14 cellular contexts compared by ENCODE assay signal in genomic region chr13:76516013-76516412, GRCh38.
DNase-seq lines count a peak whose midpoint lies in the region; ATAC-seq and TF ChIP-seq lines count a peak whose summit lies in the region.
"Had no signal": no experiment of that assay in that cellular context is flagged by ENCODE, and none has a peak within 500 bp of the region (broad histone marks: within the 10 kb centered on the region; RNA-seq: fewer than 3 reads in every experiment).

No MANE protein-coding gene starts in this region.

- peaks cover 30% of the 10 kb centered on the region for H3K4me1 Mint-ChIP-seq in WTC11
- no peaks in the 10 kb centered on the region for H3K4me1 Mint-ChIP-seq in activated CD8-positive, alpha-beta memory T cell treated with anti-CD3 and anti-CD28 coated beads, Interleukin-2, amount 10 ng/mL, durations not matched to agents 7 days and 5 days
- H3K4me1 Mint-ChIP-seq: activated naive CD4-positive, alpha-beta T cell treated with anti-CD3 and anti-CD28 coated beads, Interleukin-2, amount 50 U/mL, for 24 hours had no signal

- TF ChIP-seq CTCF in HFF-Myc (IDR thresholded peaks at IDR 0.05; ENCODE audit: low read depth, low read length, missing control alignments) (no peak), WTC11 (IDR thresholded peaks at IDR 0.05) (no peak), fibroblast of villous mesenchyme (IDR thresholded peaks at IDR 0.05; ENCODE audit: insufficient read depth, low read depth, low read length) (no peak)

- H3K4me3 ChIP-seq in HFF-Myc (replicated peaks; ENCODE audit: low read depth, low read length) (no peak overlapping the region), fibroblast of villous mesenchyme (ENCODE audit: low read depth, low read length) (no peak overlapping the region)
- H3K4me3 ChIP-seq: heart right ventricle, left ventricle myocardium inferior, spleen, testis had no signal

- H3K36me3 Mint-ChIP-seq in WTC11: no peaks in the 10 kb centered on the region
- no peaks in the 10 kb centered on the region for H3K36me3 Mint-ChIP-seq in activated CD8-positive, alpha-beta memory T cell treated with anti-CD3 and anti-CD28 coated beads, Interleukin-2, amount 10 ng/mL, durations not matched to agents 7 days and 5 days
- H3K36me3 Mint-ChIP-seq: activated naive CD4-positive, alpha-beta T cell treated with anti-CD3 and anti-CD28 coated beads, Interleukin-2, amount 50 U/mL, for 24 hours had no signal

- POLR2A ChIA-PET in WTC11 (lab: Charles Lee): no interaction called here

- DNase-seq in HFF-Myc (ENCODE audit: extremely low read depth, low read depth) (peak; percentile 69), WTC11 (ENCODE audit: low spot score) (no peak), fibroblast of villous mesenchyme (ENCODE audit: low read depth) (peak; percentile 86), GM19240 (ENCODE audit: insufficient read length, low spot score) (no peak)
- DNase-seq in stimulated activated CD4-positive, alpha-beta T cell treated with anti-CD3 and anti-CD28 coated beads, Interleukin-15, amount 100 ng/mL, for 24 hours: no peak
- DNase-seq in activated CD8-positive, alpha-beta memory T cell treated with anti-CD3 and anti-CD28 coated beads, Interleukin-2, amount 10 ng/mL, durations not matched to agents 7 days and 5 days: no peak
- DNase-seq: activated CD8-positive, alpha-beta memory T cell treated with anti-CD3 and anti-CD28 coated beads for 24 hours; heart right ventricle; left ventricle myocardium inferior; spleen; testis had no signal

- CTCF ChIA-PET in WTC11 (lab: Charles Lee): no interaction called here
- CTCF ChIA-PET in activated CD8-positive, alpha-beta memory T cell treated with anti-CD3 and anti-CD28 coated beads, Interleukin-2, amount 10 ng/mL, durations not matched to agents 7 days and 5 days (lab: Charles Lee): no interaction called here

- H3K27ac Mint-ChIP-seq in WTC11: no peak overlapping the region
- H3K27ac Mint-ChIP-seq in activated CD8-positive, alpha-beta memory T cell treated with anti-CD3 and anti-CD28 coated beads, Interleukin-2, amount 10 ng/mL, durations not matched to agents 7 days and 5 days: no peak overlapping the region
- H3K27ac Mint-ChIP-seq: activated naive CD4-positive, alpha-beta T cell treated with anti-CD3 and anti-CD28 coated beads, Interleukin-2, amount 50 U/mL, for 24 hours had no signal

- ATAC-seq in WTC11: peak; percentile 67
- no peak for ATAC-seq in activated CD8-positive, alpha-beta memory T cell treated with anti-CD3 and anti-CD28 coated beads, Interleukin-2, amount 10 ng/mL, durations not matched to agents 7 days and 5 days
- ATAC-seq in GM19324 (IDR thresholded peaks at IDR 0.05; ENCODE audit: low FRiP score, unreplicated experiment): no peak

- no peak overlapping the region for H3K4me3 Mint-ChIP-seq in WTC11
- H3K4me3 Mint-ChIP-seq in activated CD8-positive, alpha-beta memory T cell treated with anti-CD3 and anti-CD28 coated beads, Interleukin-2, amount 10 ng/mL, durations not matched to agents 7 days and 5 days: no peak overlapping the region
- H3K4me3 Mint-ChIP-seq: activated naive CD4-positive, alpha-beta T cell treated with anti-CD3 and anti-CD28 coated beads, Interleukin-2, amount 50 U/mL, for 24 hours; neural crest cell had no signal

- no peaks in the 10 kb centered on the region for H3K9me3 Mint-ChIP-seq in WTC11
- no peaks in the 10 kb centered on the region for H3K9me3 Mint-ChIP-seq in activated CD8-positive, alpha-beta memory T cell treated with anti-CD3 and anti-CD28 coated beads, Interleukin-2, amount 10 ng/mL, durations not matched to agents 7 days and 5 days (ENCODE audit: low read depth)
- H3K9me3 Mint-ChIP-seq: activated naive CD4-positive, alpha-beta T cell treated with anti-CD3 and anti-CD28 coated beads, Interleukin-2, amount 50 U/mL, for 24 hours; neural crest cell had no signal

- H3K27me3 Mint-ChIP-seq in WTC11 (ENCODE audit: low read depth): no peaks in the 10 kb centered on the region
- peaks cover 10% of the 10 kb centered on the region for H3K27me3 Mint-ChIP-seq in activated CD8-positive, alpha-beta memory T cell treated with anti-CD3 and anti-CD28 coated beads, Interleukin-2, amount 10 ng/mL, durations not matched to agents 7 days and 5 days

TF ChIP-seq in WTC11, 78 proteins besides CTCF, POLR2A, EP300 and RAD21 (continues in another document):
- TF ChIP-seq AR (CRISPR knock-in tag; IDR thresholded peaks at IDR 0.05) (no peak), SP1 (CRISPR knock-in tag; conservative IDR thresholded peaks at IDR 0.05) (no peak), FOXJ3 (CRISPR knock-in tag; IDR thresholded peaks at IDR 0.05; ENCODE audit: borderline replicate concordance) (no peak), ZNF671 (CRISPR knock-in tag; IDR thresholded peaks at IDR 0.05) (no peak), FOXP4 (CRISPR knock-in tag; IDR thresholded peaks at IDR 0.05) (no peak), E2F4 (CRISPR knock-in tag; IDR thresholded peaks at IDR 0.05; ENCODE audit: borderline replicate concordance, low read depth) (no peak)
- TF ChIP-seq, protein P1, sequence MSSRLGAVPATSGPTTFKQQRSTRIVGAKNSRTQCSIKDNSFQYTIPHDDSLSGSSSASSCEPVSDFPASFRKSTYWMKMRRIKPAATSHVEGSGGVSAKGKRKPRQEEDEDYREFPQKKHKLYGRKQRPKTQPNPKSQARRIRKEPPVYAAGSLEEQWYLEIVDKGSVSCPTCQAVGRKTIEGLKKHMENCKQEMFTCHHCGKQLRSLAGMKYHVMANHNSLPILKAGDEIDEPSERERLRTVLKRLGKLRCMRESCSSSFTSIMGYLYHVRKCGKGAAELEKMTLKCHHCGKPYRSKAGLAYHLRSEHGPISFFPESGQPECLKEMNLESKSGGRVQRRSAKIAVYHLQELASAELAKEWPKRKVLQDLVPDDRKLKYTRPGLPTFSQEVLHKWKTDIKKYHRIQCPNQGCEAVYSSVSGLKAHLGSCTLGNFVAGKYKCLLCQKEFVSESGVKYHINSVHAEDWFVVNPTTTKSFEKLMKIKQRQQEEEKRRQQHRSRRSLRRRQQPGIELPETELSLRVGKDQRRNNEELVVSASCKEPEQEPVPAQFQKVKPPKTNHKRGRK (CRISPR knock-in tag; IDR thresholded peaks at IDR 0.05; ENCODE audit: borderline replicate concordance): no peak
- TF ChIP-seq, protein P2, sequence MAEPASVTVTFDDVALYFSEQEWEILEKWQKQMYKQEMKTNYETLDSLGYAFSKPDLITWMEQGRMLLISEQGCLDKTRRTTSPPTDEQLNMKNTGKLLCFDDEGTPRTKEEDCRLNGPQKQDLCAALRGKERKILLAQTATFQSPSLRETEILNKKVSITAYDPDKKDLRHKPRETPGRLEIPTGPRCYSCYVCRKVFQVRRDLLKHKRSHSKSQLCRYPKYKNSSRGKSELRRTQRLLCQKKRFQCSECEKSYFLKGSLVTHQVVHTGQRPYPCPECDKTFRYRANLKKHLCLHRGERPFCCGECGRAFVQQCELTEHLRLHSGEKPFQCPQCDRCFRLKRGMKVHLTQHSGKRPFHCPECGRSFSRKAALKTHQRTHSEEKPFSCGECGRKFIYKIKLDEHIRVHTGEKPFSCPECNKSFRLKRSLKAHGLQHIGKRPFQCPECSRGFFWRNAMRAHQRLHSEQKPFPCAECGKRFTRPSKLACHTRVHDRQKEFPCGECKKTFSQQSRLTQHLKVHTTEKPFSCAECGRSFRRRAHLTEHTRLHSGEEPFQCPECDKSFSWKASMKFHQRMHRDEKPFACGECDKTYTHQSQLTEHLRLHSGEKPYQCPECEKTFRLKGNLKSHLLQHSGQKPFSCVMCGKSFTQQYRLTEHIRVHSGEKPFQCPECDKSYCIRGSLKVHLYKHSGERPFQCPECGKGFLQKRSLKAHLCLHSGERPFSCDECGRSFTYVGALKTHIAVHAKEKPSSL (CRISPR knock-in tag; conservative IDR thresholded peaks at IDR 0.05): no peak

Comparison
In these comparisons a context has a peak if more than half of its experiments do, and no peak if none do; other contexts are left out.
1. DNase-seq: peak in HFF-Myc (single experiment) and fibroblast of villous mesenchyme (single experiment); none in WTC11 (single experiment), stimulated activated CD4-positive, alpha-beta T cell treated with anti-CD3 and anti-CD28 coated beads, Interleukin-15, amount 100 ng/mL, for 24 hours (single experiment), activated CD8-positive, alpha-beta memory T cell treated with anti-CD3 and anti-CD28 coated beads, Interleukin-2, amount 10 ng/mL, durations not matched to agents 7 days and 5 days (single experiment) and GM19240 (single experiment).